In the genomic region with DNA sequence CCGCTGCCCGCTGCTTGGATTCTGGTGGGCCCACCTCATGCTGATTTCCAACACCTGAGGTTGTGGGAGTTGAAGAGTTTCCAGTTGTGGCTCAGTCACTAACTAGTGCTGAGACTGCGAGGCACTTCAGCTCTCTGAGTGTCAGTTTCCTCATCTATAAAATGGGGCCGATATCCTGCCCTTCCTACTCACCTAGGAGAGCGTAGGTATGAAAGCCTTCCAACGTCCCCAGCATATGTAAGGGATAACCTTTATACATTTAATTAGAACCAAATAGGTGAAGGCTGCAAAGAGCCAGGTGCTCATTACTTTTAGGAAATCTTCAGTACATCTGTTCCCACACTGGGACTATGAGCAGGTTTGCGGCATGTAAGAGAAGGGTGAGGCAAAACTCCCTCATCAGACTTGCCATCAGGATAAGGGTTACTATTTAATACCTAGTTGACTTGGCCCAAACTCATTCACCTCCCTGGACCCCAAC, we compare ENCODE assay signal across 8 cellular contexts. TPM values are rescaled to one million over a fixed set of nuclear protein-coding genes. Genes with fewer than 3 reads are reported as not detected.
A peak's percentile ranks its signal among the peaks of the same experiment; 100 is the strongest.
DNase-seq lines count a peak whose midpoint lies in the region; ATAC-seq and TF ChIP-seq lines count a peak whose summit lies in the region.

No MANE protein-coding gene starts in this region.

- TF ChIP-seq RAD21 in SK-N-SH (IDR thresholded peaks at IDR 0.05; ENCODE audit: low read length): no peak

- peaks cover 0 to 16% of the 10 kb centered on the region in 2 experiments for H3K36me3 ChIP-seq in SK-N-SH (replicated peaks in 1 of 2; ENCODE audit: control insufficient read depth in 1 of 2, insufficient read depth in 2 of 2, low read length in 1 of 2)
- H3K36me3 ChIP-seq in stomach: no peaks in the 10 kb centered on the region
- H3K36me3 ChIP-seq in mucosa of descending colon (ENCODE audit: low read depth): no peaks in the 10 kb centered on the region

- peaks cover 2% of the 10 kb centered on the region for H3K27me3 Mint-ChIP-seq in activated T-helper 1 cell treated with anti-CD3 and anti-CD28 coated beads, Interleukin-12 subunit alpha, Interleukin-12 subunit beta, Interleukin-2, Interleukin-4 antibody, amounts not matched to agents 30 ng/mL and 10 ng/mL and 1 ng/mL, durations not matched to agents 14 hours and 24 hours and 36 hours (ENCODE audit: insufficient read depth)
- peaks cover 4 to 8% (median 5%) of the 10 kb centered on the region in 3 donors for H3K27me3 Mint-ChIP-seq in immature natural killer cell (ENCODE audit: low read depth in 3 of 3)

- no peaks in the 10 kb centered on the region for H3K9me3 Mint-ChIP-seq in activated T-helper 1 cell treated with anti-CD3 and anti-CD28 coated beads, Interleukin-12 subunit alpha, Interleukin-12 subunit beta, Interleukin-2, Interleukin-4 antibody, amounts not matched to agents 30 ng/mL and 10 ng/mL and 1 ng/mL, durations not matched to agents 14 hours and 24 hours and 36 hours
- no peaks in the 10 kb centered on the region for H3K9me3 Mint-ChIP-seq in immature natural killer cell

- no peak for ATAC-seq in SK-N-SH treated with all-trans-retinoic acid at 6 μM for 48 hours
- ATAC-seq in GM21737 (IDR thresholded peaks at IDR 0.05; ENCODE audit: unreplicated experiment): no peak
- ATAC-seq in mucosa of descending colon: no peak

- CTCF ChIA-PET in SK-N-SH (lab: Yijun Ruan, JAX): interaction anchor here (0.9 kb wide), 1 partner anchor 73 kb away, joined by 3 read pairs; no protein-coding TSS in a partner anchor

- H3K9me3 ChIP-seq in SK-N-SH (no peaks in the 10 kb centered on the region), stomach (no peaks in the 10 kb centered on the region), mucosa of descending colon (no peaks in the 10 kb centered on the region)

- peak overlapping the region; percentile 95 for H3K4me2 ChIP-seq in SK-N-SH

- peak overlapping the region; percentile 85 for H3K9ac ChIP-seq in SK-N-SH

- TF ChIP-seq EP300 in SK-N-SH (IDR thresholded peaks at IDR 0.05; ENCODE audit: borderline replicate concordance in 1 of 2, low read depth in 1 of 2, low read length in 1 of 2) (no peak), stomach (IDR thresholded peaks at IDR 0.05) (no peak)

- H3K79me2 ChIP-seq in SK-N-SH (ENCODE audit: insufficient read depth): peaks cover 42% of the 10 kb centered on the region

- peaks cover 13% of the 10 kb centered on the region for H3F3A ChIP-seq in SK-N-SH (replicated peaks; ENCODE audit: insufficient read depth)

- H3K4me3 Mint-ChIP-seq in activated T-helper 1 cell treated with anti-CD3 and anti-CD28 coated beads, Interleukin-12 subunit alpha, Interleukin-12 subunit beta, Interleukin-2, Interleukin-4 antibody, amounts not matched to agents 30 ng/mL and 10 ng/mL and 1 ng/mL, durations not matched to agents 14 hours and 24 hours and 36 hours: peak overlapping the region; percentile 95
- H3K4me3 Mint-ChIP-seq in immature natural killer cell: peak overlapping the region; percentile 93 to 97 (median 95)

- peaks cover 34% of the 10 kb centered on the region for H3K4me1 Mint-ChIP-seq in activated T-helper 1 cell treated with anti-CD3 and anti-CD28 coated beads, Interleukin-12 subunit alpha, Interleukin-12 subunit beta, Interleukin-2, Interleukin-4 antibody, amounts not matched to agents 30 ng/mL and 10 ng/mL and 1 ng/mL, durations not matched to agents 14 hours and 24 hours and 36 hours (ENCODE audit: low read depth)
- H3K4me1 Mint-ChIP-seq in immature natural killer cell: peaks cover 14 to 22% of the 10 kb centered on the region in 2 donors

- intact Hi-C loops in activated T-helper 1 cell treated with anti-CD3 and anti-CD28 coated beads, Interleukin-12 subunit alpha, Interleukin-12 subunit beta, Interleukin-2, Interleukin-4 antibody, amounts not matched to agents 30 ng/mL and 10 ng/mL and 1 ng/mL, durations not matched to agents 14 hours and 24 hours and 36 hours (cut with micrococcal nuclease): loop anchor here (5.0 to 10.0 kb wide), 3 partner anchors 174 to 761 kb away; a partner anchor contains a TSS
- intact Hi-C loops in stomach (cut with DNase I; ENCODE audit: low total_unique reads) (no loop called here), mucosa of descending colon (cut with DNase I, micrococcal nuclease) (no loop called here)

- DNase-seq in SK-N-SH (no peak), immature natural killer cell (no peak), stomach (no peak), mucosa of descending colon (no peak), GM13976 (ENCODE audit: low spot score) (no peak)
- no peak for DNase-seq in activated T-helper 1 cell treated with anti-CD3 and anti-CD28 coated beads, Interleukin-12 subunit alpha, Interleukin-12 subunit beta, Interleukin-2, Interleukin-4 antibody, amounts not matched to agents 30 ng/mL and 10 ng/mL and 1 ng/mL, durations not matched to agents 14 hours and 24 hours and 36 hours (ENCODE audit: low spot score)

- H3K27me3 ChIP-seq in SK-N-SH (ENCODE audit: insufficient read depth): no peaks in the 10 kb centered on the region
- H3K27me3 ChIP-seq in stomach: peaks cover 0 to 11% (median 0%) of the 10 kb centered on the region in 3 donors

- H3K27ac Mint-ChIP-seq in activated T-helper 1 cell treated with anti-CD3 and anti-CD28 coated beads, Interleukin-12 subunit alpha, Interleukin-12 subunit beta, Interleukin-2, Interleukin-4 antibody, amounts not matched to agents 30 ng/mL and 10 ng/mL and 1 ng/mL, durations not matched to agents 14 hours and 24 hours and 36 hours: peak overlapping the region; percentile 92
- H3K27ac Mint-ChIP-seq in immature natural killer cell: peak overlapping the region; percentile 89 to 98 (median 94)

- no peaks in the 10 kb centered on the region for H3K9me2 ChIP-seq in SK-N-SH

- TF ChIP-seq CTCF in SK-N-SH (IDR thresholded peaks at IDR 0.05) (no peak), stomach (IDR thresholded peaks at IDR 0.05) (no peak), mucosa of descending colon (IDR thresholded peaks at IDR 0.05) (no peak), GM13976 (IDR thresholded peaks at IDR 0.05; ENCODE audit: borderline replicate concordance, control extremely low read depth, extremely low read depth, insufficient read depth, missing control alignments) (no peak)

- H4K20me1 ChIP-seq in SK-N-SH (ENCODE audit: insufficient read depth): no peaks in the 10 kb centered on the region

- no peak for TF ChIP-seq POLR2A in stomach (IDR thresholded peaks at IDR 0.05)

- H2AFZ ChIP-seq in SK-N-SH (ENCODE audit: low read depth): peak overlapping the region; percentile 60

- in situ Hi-C loops in GM13976 (cut with MboI; ENCODE audit: low sequenced_read_pairs, unreplicated experiment): no loop called here

- 88% methylated on average over 7 of the region's 7 CpGs for WGBS in SK-N-SH (ENCODE audit: low lambda C conversion rate)
- 58 to 67% (median 62%) methylated on average over 6 to 7 of the region's 7 CpGs for WGBS in stomach, 5 donors

- peaks cover 0 to 4% of the 10 kb centered on the region in 2 experiments; a peak in 1 of 4 replicates for H3K4me1 ChIP-seq in SK-N-SH (ENCODE audit: control insufficient read depth in 1 of 2, insufficient read depth in 2 of 2, low read depth in 1 of 2, low read length in 1 of 2)
- peaks cover 5 to 19% (median 16%) of the 10 kb centered on the region in 4 donors for H3K4me1 ChIP-seq in stomach
- H3K4me1 ChIP-seq in mucosa of descending colon (ENCODE audit: low read depth): peaks cover 7% of the 10 kb centered on the region

- peak overlapping the region; percentile 72 to 74 for H3K4me3 ChIP-seq in SK-N-SH (ENCODE audit: low read depth in 2 of 2, low read length in 1 of 2)
- peak overlapping the region; percentile 47 to 92 (median 56) for H3K4me3 ChIP-seq in stomach
- no peak overlapping the region for H3K4me3 ChIP-seq in mucosa of descending colon

- H3K36me3 Mint-ChIP-seq in activated T-helper 1 cell treated with anti-CD3 and anti-CD28 coated beads, Interleukin-12 subunit alpha, Interleukin-12 subunit beta, Interleukin-2, Interleukin-4 antibody, amounts not matched to agents 30 ng/mL and 10 ng/mL and 1 ng/mL, durations not matched to agents 14 hours and 24 hours and 36 hours (ENCODE audit: low read depth): peaks cover 6% of the 10 kb centered on the region
- no peaks in the 10 kb centered on the region for H3K36me3 Mint-ChIP-seq in immature natural killer cell

- POLR2A ChIA-PET in SK-N-SH (lab: Yijun Ruan, JAX): interaction anchor here (1.3 kb wide), 1 partner anchor 84 kb away, joined by 3 read pairs; no protein-coding TSS in a partner anchor

- H3K27ac ChIP-seq in SK-N-SH (ENCODE audit: low read depth in 2 of 2, low read length in 1 of 2) (peak overlapping the region; percentile 61 to 82; a peak in 3 of 4 replicates), stomach (peak overlapping the region in 3 of 5 donors; percentile 56 to 75 (median 65))

RNA-seq across cellular contexts. Expression of a gene that starts 0.8 kb away (rescaled TPM):
- polyA plus RNA-seq in SK-N-SH (2012; rRNA removed): 12.6 and 14.7 TPM in 2 replicates
- polyA plus RNA-seq in SK-N-SH (2012; cell fraction: cytosol; rRNA removed): 4.0 and 7.1 TPM in 2 replicates
- polyA plus RNA-seq in SK-N-SH (2012; cell fraction: nucleus; rRNA removed): 40.0 and 52.6 TPM in 2 replicates
- 41.4 and 42.8 TPM in 2 replicates for total RNA-seq in activated T-helper 1 cell treated with anti-CD3 and anti-CD28 coated beads, Interleukin-12 subunit alpha, Interleukin-12 subunit beta, Interleukin-2, Interleukin-4 antibody, amounts not matched to agents 30 ng/mL and 10 ng/mL and 1 ng/mL, durations not matched to agents 14 hours and 24 hours and 36 hours
- polyA plus RNA-seq in immature natural killer cell: under 1 TPM in 1 of 3 donors, not detected in 2; 0.37 TPM
- total RNA-seq in stomach: 10 to 100 TPM in 1 of 5 donors, 1 to 10 TPM in 1, under 1 TPM in 2, not detected in 1; 0.58 to 12.2 (median 2.0) TPM
- polyA plus RNA-seq in stomach: 1 to 10 TPM in 2 of 3 donors, under 1 TPM in 1; 0.15 to 2.2 (median 1.2) TPM
- total RNA-seq in mucosa of descending colon: 10 to 100 TPM in 1 of 3 donors, 1 to 10 TPM in 2; 2.2 to 10.3 (median 4.6) TPM

RNA-seq across cellular contexts. Expression of a gene that starts 19.7 kb away (rescaled TPM):
- 5.4 and 11.9 TPM in 2 replicates for polyA plus RNA-seq in SK-N-SH (2012; rRNA removed)
- polyA plus RNA-seq in SK-N-SH (2012; cell fraction: cytosol; rRNA removed): 4.7 and 10.1 TPM in 2 replicates
- 3.3 and 3.6 TPM in 2 replicates for polyA plus RNA-seq in SK-N-SH (2012; cell fraction: nucleus; rRNA removed)
- 0.39 and 0.54 TPM in 2 replicates for total RNA-seq in activated T-helper 1 cell treated with anti-CD3 and anti-CD28 coated beads, Interleukin-12 subunit alpha, Interleukin-12 subunit beta, Interleukin-2, Interleukin-4 antibody, amounts not matched to agents 30 ng/mL and 10 ng/mL and 1 ng/mL, durations not matched to agents 14 hours and 24 hours and 36 hours
- polyA plus RNA-seq in immature natural killer cell: under 1 TPM in 1 of 3 donors, not detected in 2; 0.20 TPM
- total RNA-seq in stomach: 10 to 100 TPM in 2 of 5 donors, 1 to 10 TPM in 2, not detected in 1; 2.2 to 16.3 (median 8.1) TPM
- polyA plus RNA-seq in stomach: 1 to 10 TPM; 2.9 to 8.6 (median 5.2) TPM
- total RNA-seq in mucosa of descending colon: 1 to 10 TPM in 1 of 3 donors, under 1 TPM in 2; 0.29 to 6.5 (median 0.60) TPM

RNA-seq across cellular contexts. Expression of a gene that starts 33.1 kb away (rescaled TPM):
- polyA plus RNA-seq in SK-N-SH (2012; rRNA removed) (0.48 and 0.71 TPM in 2 replicates), immature natural killer cell (1 to 10 TPM in 1 of 3 donors, not detected in 2; 1.1 TPM), stomach (1 to 10 TPM in 1 of 3 donors, under 1 TPM in 2; 0.15 to 1.4 (median 0.23) TPM)
- polyA plus RNA-seq in SK-N-SH (2012; cell fraction: cytosol; rRNA removed): 0.23 and 0.35 TPM in 2 replicates
- polyA plus RNA-seq in SK-N-SH (2012; cell fraction: nucleus; rRNA removed): 0.36 and 0.44 TPM in 2 replicates
- not detected in 2 replicates for total RNA-seq in activated T-helper 1 cell treated with anti-CD3 and anti-CD28 coated beads, Interleukin-12 subunit alpha, Interleukin-12 subunit beta, Interleukin-2, Interleukin-4 antibody, amounts not matched to agents 30 ng/mL and 10 ng/mL and 1 ng/mL, durations not matched to agents 14 hours and 24 hours and 36 hours
- total RNA-seq in stomach (1 to 10 TPM in 1 of 5 donors, not detected in 4; 9.7 TPM), mucosa of descending colon (under 1 TPM in 2 of 3 donors, not detected in 1; 0.23 to 0.47 TPM)

RNA-seq across cellular contexts. Expression of a gene that starts 49.1 kb away (rescaled TPM):
- polyA plus RNA-seq in SK-N-SH (2012; rRNA removed): 79.9 and 82.9 TPM in 2 replicates
- 82.5 and 121 TPM in 2 replicates for polyA plus RNA-seq in SK-N-SH (2012; cell fraction: cytosol; rRNA removed)
- polyA plus RNA-seq in SK-N-SH (2012; cell fraction: nucleus; rRNA removed): 112 and 140 TPM in 2 replicates
- 206 and 219 TPM in 2 replicates for total RNA-seq in activated T-helper 1 cell treated with anti-CD3 and anti-CD28 coated beads, Interleukin-12 subunit alpha, Interleukin-12 subunit beta, Interleukin-2, Interleukin-4 antibody, amounts not matched to agents 30 ng/mL and 10 ng/mL and 1 ng/mL, durations not matched to agents 14 hours and 24 hours and 36 hours
- polyA plus RNA-seq in immature natural killer cell: 100 to 1,000 TPM in 2 of 3 donors, 10 to 100 TPM in 1; 76.5 to 109 (median 101) TPM
- 100 to 1,000 TPM in 3 of 5 donors, 10 to 100 TPM in 2; 70.1 to 176 (median 111) TPM for total RNA-seq in stomach
- 10 to 100 TPM; 15.9 to 28.6 (median 21.2) TPM for polyA plus RNA-seq in stomach
- 10 to 100 TPM; 66.3 to 88.1 (median 82.0) TPM for total RNA-seq in mucosa of descending colon
